ENCODE assay signal across 8 cellular contexts in the genomic region with DNA sequence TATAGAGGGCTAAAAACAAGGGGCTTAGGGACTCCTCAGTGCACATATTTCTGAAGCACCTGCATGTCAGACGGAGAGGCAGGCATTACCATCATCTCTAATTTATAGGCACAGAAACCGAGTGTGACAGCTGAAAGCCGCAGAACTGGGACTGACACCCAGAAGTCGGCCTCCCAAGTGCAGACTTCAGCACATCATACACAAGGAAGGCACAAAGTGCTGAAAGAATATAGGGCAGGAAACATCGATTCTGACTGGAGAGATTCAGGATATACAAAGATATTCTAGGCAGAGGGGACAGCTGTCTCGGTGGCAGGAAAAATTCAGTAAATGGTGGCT. TPM values are rescaled to one million over a fixed set of nuclear protein-coding genes. Genes with fewer than 3 reads are reported as not detected.
A peak's percentile ranks its signal among the peaks of the same experiment; 100 is the strongest.
DNase-seq lines count a peak whose midpoint lies in the region; ATAC-seq and TF ChIP-seq lines count a peak whose summit lies in the region.

No MANE protein-coding gene starts in this region.

- H3K9me3 ChIP-seq in heart right ventricle (no peaks in the 10 kb centered on the region), mesodermal cell (ENCODE audit: control insufficient read depth, low read length) (no peaks in the 10 kb centered on the region), upper lobe of right lung (no peaks in the 10 kb centered on the region)

- H3K4me3 ChIP-seq in heart right ventricle (peak overlapping the region in 4 of 10 donors; percentile 71 to 82 (median 78)), mesodermal cell (ENCODE audit: extremely low read depth, insufficient read depth, low read length, poor library complexity, severe bottlenecking) (no peak overlapping the region), upper lobe of right lung (peak overlapping the region; percentile 76)

- peak overlapping the region in 8 of 10 donors; percentile 25 to 95 (median 92) for H3K27ac ChIP-seq in heart right ventricle
- peak overlapping the region; percentile 5 for H3K27ac ChIP-seq in mesodermal cell (ENCODE audit: low read depth, low read length, severe bottlenecking)
- H3K27ac ChIP-seq in upper lobe of right lung = peak overlapping the region; percentile 52

- H3K4me3 Mint-ChIP-seq in activated naive CD8-positive, alpha-beta T cell treated with anti-CD3 and anti-CD28 coated beads, Interleukin-2, amount 10 ng/mL, durations not matched to agents 7 days and 5 days = peak overlapping the region; percentile 80

- H3K4me1 ChIP-seq in heart right ventricle (peaks cover 0 to 28% (median 12%) of the 10 kb centered on the region in 9 donors), mesodermal cell (ENCODE audit: control insufficient read depth, insufficient read depth, low read length, poor library complexity, severe bottlenecking) (peaks cover 5% of the 10 kb centered on the region), upper lobe of right lung (peaks cover 11% of the 10 kb centered on the region)

- no peaks in the 10 kb centered on the region for H3K27me3 ChIP-seq in heart right ventricle
- no peaks in the 10 kb centered on the region for H3K27me3 ChIP-seq in upper lobe of right lung

- peak overlapping the region; percentile 90 for H3K27ac Mint-ChIP-seq in activated naive CD8-positive, alpha-beta T cell treated with anti-CD3 and anti-CD28 coated beads, Interleukin-2, amount 10 ng/mL, durations not matched to agents 7 days and 5 days

- peaks cover 0 to 50% (median 15%) of the 10 kb centered on the region in 9 donors for H3K36me3 ChIP-seq in heart right ventricle
- H3K36me3 ChIP-seq in mesodermal cell (ENCODE audit: control insufficient read depth, insufficient read depth, low read length) = peaks cover 43% of the 10 kb centered on the region
- peaks cover 41% of the 10 kb centered on the region for H3K36me3 ChIP-seq in upper lobe of right lung

- H3K9me3 Mint-ChIP-seq in activated naive CD8-positive, alpha-beta T cell treated with anti-CD3 and anti-CD28 coated beads, Interleukin-2, amount 10 ng/mL, durations not matched to agents 7 days and 5 days = no peaks in the 10 kb centered on the region

- H3K36me3 Mint-ChIP-seq in activated naive CD8-positive, alpha-beta T cell treated with anti-CD3 and anti-CD28 coated beads, Interleukin-2, amount 10 ng/mL, durations not matched to agents 7 days and 5 days = peaks cover 9% of the 10 kb centered on the region

- no peak for DNase-seq in heart right ventricle
- no peak for DNase-seq in left cardiac atrium
- no peak for DNase-seq in activated naive CD8-positive, alpha-beta T cell treated with anti-CD3 and anti-CD28 coated beads, Interleukin-2, amount 10 ng/mL, durations not matched to agents 7 days and 5 days
- no peak for DNase-seq in upper lobe of right lung
- DNase-seq in glomerular visceral epithelial cell (ENCODE audit: extremely low spot score) = no peak
- no peak for DNase-seq in posterior vena cava (ENCODE audit: low spot score)
- DNase-seq in NCI-H1417 (lab: John Stamatoyannopoulos, UW) = no peak

- no peaks in the 10 kb centered on the region for H3K27me3 Mint-ChIP-seq in activated naive CD8-positive, alpha-beta T cell treated with anti-CD3 and anti-CD28 coated beads, Interleukin-2, amount 10 ng/mL, durations not matched to agents 7 days and 5 days

- intact Hi-C loops in heart right ventricle (cut with DNase I) (loop anchor here (1.0 to 10.0 kb wide), 12 partner anchors 28 to 527 kb away; no protein-coding TSS in a partner anchor), left cardiac atrium (cut with DNase I) (loop anchor here in 1 of 2 donors (2.0 to 5.0 kb wide), 2 partner anchors 167 to 526 kb away; no protein-coding TSS in a partner anchor), upper lobe of right lung (cut with DNase I) (no loop called here), posterior vena cava (cut with DNase I) (loop anchor here (2.0 to 10.0 kb wide), 4 partner anchors 64 to 530 kb away; no protein-coding TSS in a partner anchor)

- ATAC-seq in heart right ventricle (no peak), left cardiac atrium (no peak), upper lobe of right lung (no peak)
- ATAC-seq in activated naive CD8-positive, alpha-beta T cell treated with anti-CD3 and anti-CD28 coated beads, Interleukin-2, amount 10 ng/mL, durations not matched to agents 7 days and 5 days (ENCODE audit: low read depth) = no peak

- WGBS in heart right ventricle, 2 donors = 68 to 69% methylated on average over 6 of the region's 6 CpGs
- 63 to 91% methylated on average over 2 to 6 of the region's 6 CpGs for WGBS in mesodermal cell (ENCODE audit: insufficient coverage in 2 of 2), 2 experiments

- POLR2A ChIA-PET in activated naive CD8-positive, alpha-beta T cell treated with anti-CD3 and anti-CD28 coated beads, Interleukin-2, amount 10 ng/mL, durations not matched to agents 7 days and 5 days (lab: Charles Lee) = interaction anchor here (3.8 kb wide), 1 partner anchor 11 kb away, joined by 52 read pairs; the partner anchor contains the start of genes MRPS27 and PTCD2

- no peak for TF ChIP-seq CTCF in heart right ventricle (IDR thresholded peaks at IDR 0.05)
- no peak for TF ChIP-seq CTCF in upper lobe of right lung (IDR thresholded peaks at IDR 0.05)

- H3K4me1 Mint-ChIP-seq in activated naive CD8-positive, alpha-beta T cell treated with anti-CD3 and anti-CD28 coated beads, Interleukin-2, amount 10 ng/mL, durations not matched to agents 7 days and 5 days = peaks cover 26% of the 10 kb centered on the region

RNA-seq across cellular contexts. Expression of gene MRPS27, which starts 11.2 kb away (rescaled TPM):
- total RNA-seq in heart right ventricle (10 to 100 TPM; 55.7 to 91.8 (median 79.2) TPM), left cardiac atrium (10 to 100 TPM; 46.0 to 50.1 TPM), upper lobe of right lung (34.2 TPM), posterior vena cava (10 to 100 TPM; 38.4 to 39.1 TPM)
- 10 to 100 TPM; 20.8 to 42.9 TPM for polyA plus RNA-seq in heart right ventricle
- 10 to 100 TPM; 39.0 to 43.8 TPM for total RNA-seq in activated naive CD8-positive, alpha-beta T cell treated with anti-CD3 and anti-CD28 coated beads, Interleukin-2, amount 10 ng/mL, durations not matched to agents 7 days and 5 days
- polyA plus RNA-seq in mesodermal cell (2013, experiment 1 of 2) = 51.8 TPM
- 59.2 TPM for polyA plus RNA-seq in mesodermal cell (2013, experiment 2 of 2)

RNA-seq across cellular contexts. Expression of gene PTCD2, which starts 11.4 kb away (rescaled TPM):
- 10 to 100 TPM; 11.3 to 28.9 (median 22.5) TPM for total RNA-seq in heart right ventricle
- polyA plus RNA-seq in heart right ventricle = 1 to 10 TPM; 1.8 to 4.4 TPM
- total RNA-seq in left cardiac atrium = 10 to 100 TPM in 1 of 2 donors, 1 to 10 TPM in 1; 8.5 to 12.4 TPM
- 1 to 10 TPM; 8.9 to 9.8 TPM for total RNA-seq in activated naive CD8-positive, alpha-beta T cell treated with anti-CD3 and anti-CD28 coated beads, Interleukin-2, amount 10 ng/mL, durations not matched to agents 7 days and 5 days
- polyA plus RNA-seq in mesodermal cell (2013, experiment 1 of 2) = 7.3 TPM
- polyA plus RNA-seq in mesodermal cell (2013, experiment 2 of 2) = 9.1 TPM
- total RNA-seq in upper lobe of right lung = 6.5 TPM
- total RNA-seq in posterior vena cava = 1 to 10 TPM; 6.6 to 9.9 TPM

Comparison
In these comparisons a context has a peak if more than half of its experiments do, and no peak if none do; other contexts are left out.
1. H3K27ac ChIP-seq: peak in every context shown above with its lines; median percentile 92 in heart right ventricle; 52 in upper lobe of right lung; 5 in mesodermal cell.